ENCODE assay signal across 15 cellular contexts in the genomic region with DNA sequence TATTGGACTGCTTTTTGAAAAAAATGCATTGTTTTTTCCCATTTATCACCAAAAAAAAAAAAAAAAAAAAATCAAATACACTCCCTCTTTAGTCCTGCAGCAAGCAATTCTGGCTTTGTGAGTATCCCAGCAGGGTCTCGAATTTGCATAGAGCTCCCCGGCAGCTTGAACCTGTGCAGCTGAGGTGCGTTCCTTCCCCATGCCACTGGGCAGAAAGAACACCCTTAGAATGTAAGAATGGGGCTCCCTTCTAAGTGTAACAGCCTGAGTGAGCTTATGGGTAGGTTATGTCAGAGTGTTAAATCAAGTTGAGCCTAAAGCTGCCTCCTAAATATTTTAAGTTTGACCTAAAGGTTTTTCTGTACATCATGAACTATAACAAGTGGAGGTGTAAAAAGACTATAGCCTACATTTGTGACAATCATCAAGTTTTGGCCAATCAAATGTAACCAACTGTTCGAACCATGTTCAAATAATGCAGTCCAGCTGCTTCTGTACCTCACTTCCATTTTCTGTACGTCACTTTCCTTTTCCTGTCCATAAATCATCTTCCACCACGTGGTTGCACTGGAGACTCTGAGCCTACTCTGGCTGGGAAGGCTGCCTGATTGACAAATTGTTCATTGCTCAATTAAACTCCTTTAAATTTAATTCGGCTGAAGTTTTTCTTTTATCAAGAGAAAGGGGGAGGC.
DNase-seq lines count a peak whose midpoint lies in the region; ATAC-seq and TF ChIP-seq lines count a peak whose summit lies in the region.
"Had no signal": no experiment of that assay in that cellular context is flagged by ENCODE, and none has a peak within 500 bp of the region (broad histone marks: within the 10 kb centered on the region; RNA-seq: fewer than 3 reads in every experiment).

No MANE protein-coding gene starts in this region.

- ATAC-seq in HG03521 (IDR thresholded peaks at IDR 0.05; ENCODE audit: unreplicated experiment) (no peak), HG02840 (IDR thresholded peaks at IDR 0.05; ENCODE audit: low FRiP score, unreplicated experiment) (no peak), left ventricle myocardium superior (no peak), HG03432 (IDR thresholded peaks at IDR 0.05; ENCODE audit: unreplicated experiment) (no peak)
- ATAC-seq: left cardiac atrium, sciatic nerve had no signal

- TF ChIP-seq CTCF in AG10803 (conservative IDR thresholded peaks at IDR 0.05; ENCODE audit: low read length) = no peak
- no peak for TF ChIP-seq CTCF in GM12865 (IDR thresholded peaks at IDR 0.05; ENCODE audit: insufficient read depth, low read depth, low read length, missing control alignments)
- no peak for TF ChIP-seq CTCF in choroid plexus epithelial cell (conservative IDR thresholded peaks at IDR 0.05; ENCODE audit: low read depth, low read length)

- DNase-seq in AG10803 (ENCODE audit: low read depth) (peak; percentile 22), GM12865 (ENCODE audit: low read depth) (peak; percentile 31), NCI-H69 (lab: John Stamatoyannopoulos, UW) (peak; percentile 68), choroid plexus epithelial cell (ENCODE audit: low read depth) (peak; percentile 6), left ventricle myocardium superior (no peak)
- DNase-seq: activated effector memory CD4-positive, alpha-beta T cell treated with Interleukin-2 at 50 U/mL for 16 hours; CD4-positive, CD25-positive, alpha-beta regulatory T cell; left cardiac atrium; NCI-H1092 treated with DMSO at 0.1 percent for 48 hours; NCI-H774; nephron progenitor cell had no signal

- intact Hi-C loops in left ventricle myocardium superior (cut with micrococcal nuclease) = no loop called here

- H3K4me3 ChIP-seq in AG10803 (ENCODE audit: low read length) (no peak overlapping the region), GM12865 (ENCODE audit: low read depth, low read length) (no peak overlapping the region), choroid plexus epithelial cell (ENCODE audit: low read depth, low read length) (no peak overlapping the region)
